In the genomic region with DNA sequence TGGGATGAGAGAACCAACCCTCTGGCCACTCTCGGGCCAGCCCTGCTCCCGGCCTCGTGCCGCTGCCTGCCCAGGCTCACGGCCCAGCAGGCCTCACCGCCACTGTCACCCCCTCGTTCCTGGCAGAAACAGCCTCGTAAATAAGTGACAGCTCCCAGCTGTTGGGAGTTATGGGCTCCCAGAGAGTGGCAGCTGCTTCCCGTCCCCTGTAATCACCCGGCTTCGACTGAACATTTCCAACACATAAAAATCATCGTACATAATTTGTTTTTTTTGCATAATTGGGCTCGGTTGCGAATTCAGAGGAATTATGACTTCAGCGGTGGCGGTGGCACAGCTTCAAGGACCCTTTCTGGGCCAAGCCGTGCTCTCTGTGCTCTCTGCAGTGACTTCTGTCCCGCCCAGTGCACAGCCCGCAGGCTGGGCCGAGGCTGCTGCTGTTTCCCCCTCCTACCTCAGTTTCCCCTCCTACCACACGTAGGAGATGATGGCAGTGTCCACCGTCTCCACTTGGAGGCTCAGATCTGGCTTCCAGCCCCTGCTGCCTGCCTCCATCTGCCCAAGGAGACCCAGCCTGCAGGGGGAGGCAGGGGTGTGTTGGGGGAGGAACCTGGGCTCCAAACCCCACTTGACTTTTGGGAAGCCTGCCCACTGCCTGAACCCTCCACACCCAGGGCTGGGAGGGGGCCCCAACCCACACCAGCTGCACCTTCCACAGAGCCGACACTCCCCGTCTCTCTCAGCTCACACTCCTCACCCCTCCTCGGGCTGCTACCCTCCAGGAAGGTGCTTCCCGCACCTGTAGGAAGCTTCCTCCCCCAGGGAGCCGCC, we compare ENCODE assay signal across 2 cellular contexts.
TF ChIP-seq lines count a peak whose summit lies in the region.

No MANE protein-coding gene starts in this region.

TF ChIP-seq in SK-N-SH, 30 proteins besides CTCF, POLR2A, EP300 and RAD21 (continued from another document):
- TF ChIP-seq, protein P1, sequence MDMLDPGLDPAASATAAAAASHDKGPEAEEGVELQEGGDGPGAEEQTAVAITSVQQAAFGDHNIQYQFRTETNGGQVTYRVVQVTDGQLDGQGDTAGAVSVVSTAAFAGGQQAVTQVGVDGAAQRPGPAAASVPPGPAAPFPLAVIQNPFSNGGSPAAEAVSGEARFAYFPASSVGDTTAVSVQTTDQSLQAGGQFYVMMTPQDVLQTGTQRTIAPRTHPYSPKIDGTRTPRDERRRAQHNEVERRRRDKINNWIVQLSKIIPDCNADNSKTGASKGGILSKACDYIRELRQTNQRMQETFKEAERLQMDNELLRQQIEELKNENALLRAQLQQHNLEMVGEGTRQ (IDR thresholded peaks at IDR 0.05; ENCODE audit: borderline replicate concordance, low read depth, low read length), result no peak
- TF ChIP-seq, protein P2, sequence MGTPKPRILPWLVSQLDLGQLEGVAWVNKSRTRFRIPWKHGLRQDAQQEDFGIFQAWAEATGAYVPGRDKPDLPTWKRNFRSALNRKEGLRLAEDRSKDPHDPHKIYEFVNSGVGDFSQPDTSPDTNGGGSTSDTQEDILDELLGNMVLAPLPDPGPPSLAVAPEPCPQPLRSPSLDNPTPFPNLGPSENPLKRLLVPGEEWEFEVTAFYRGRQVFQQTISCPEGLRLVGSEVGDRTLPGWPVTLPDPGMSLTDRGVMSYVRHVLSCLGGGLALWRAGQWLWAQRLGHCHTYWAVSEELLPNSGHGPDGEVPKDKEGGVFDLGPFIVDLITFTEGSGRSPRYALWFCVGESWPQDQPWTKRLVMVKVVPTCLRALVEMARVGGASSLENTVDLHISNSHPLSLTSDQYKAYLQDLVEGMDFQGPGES (IDR thresholded peaks at IDR 0.05; ENCODE audit: low read depth, low read length), result no peak

TF ChIP-seq in SK-N-SH treated with all-trans-retinoic acid at 6 μM for 48 hours, 23 proteins besides CTCF, POLR2A, EP300 and RAD21 (continued from another document):
- TF ChIP-seq, protein P3, sequence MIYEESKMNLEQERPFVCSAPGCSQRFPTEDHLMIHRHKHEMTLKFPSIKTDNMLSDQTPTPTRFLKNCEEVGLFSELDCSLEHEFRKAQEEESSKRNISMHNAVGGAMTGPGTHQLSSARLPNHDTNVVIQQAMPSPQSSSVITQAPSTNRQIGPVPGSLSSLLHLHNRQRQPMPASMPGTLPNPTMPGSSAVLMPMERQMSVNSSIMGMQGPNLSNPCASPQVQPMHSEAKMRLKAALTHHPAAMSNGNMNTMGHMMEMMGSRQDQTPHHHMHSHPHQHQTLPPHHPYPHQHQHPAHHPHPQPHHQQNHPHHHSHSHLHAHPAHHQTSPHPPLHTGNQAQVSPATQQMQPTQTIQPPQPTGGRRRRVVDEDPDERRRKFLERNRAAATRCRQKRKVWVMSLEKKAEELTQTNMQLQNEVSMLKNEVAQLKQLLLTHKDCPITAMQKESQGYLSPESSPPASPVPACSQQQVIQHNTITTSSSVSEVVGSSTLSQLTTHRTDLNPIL (CRISPR knock-in tag; IDR thresholded peaks at IDR 0.05; ENCODE audit: low read depth), result no peak
- no peak for TF ChIP-seq BACH2 (CRISPR knock-in tag; IDR thresholded peaks at IDR 0.05; ENCODE audit: borderline replicate concordance)
- no peak for TF ChIP-seq ZNF8 (CRISPR knock-in tag; IDR thresholded peaks at IDR 0.05)
- no peak for TF ChIP-seq SNAI2 (CRISPR knock-in tag; IDR thresholded peaks at IDR 0.05)
